In genomic region chr13:100673376-100673830, GRCh38 we compare ENCODE assay signal across 8 cellular contexts. TPM values are rescaled to one million over a fixed set of nuclear protein-coding genes. Genes with fewer than 3 reads are reported as not detected.
DNase-seq lines count a peak whose midpoint lies in the region; FAIRE-seq and TF ChIP-seq lines count a peak whose summit lies in the region.

No MANE protein-coding gene starts in this region.

- H3K27ac ChIP-seq in OCI-LY7 (ENCODE audit: low read depth, low read length, poor library complexity, severe bottlenecking): no peak overlapping the region

- POLR2A ChIA-PET in OCI-LY7 (lab: Charles Lee): no interaction called here

- BruUV-seq in OCI-LY7 (replicated peaks; lab: Mats Ljungman, UMichigan): no TSS peak

- FAIRE-seq in GM12891 (lab: Jason Lieb, UNC): peak; percentile 13

- H3K9me2 ChIP-seq in OCI-LY7 (ENCODE audit: insufficient read depth, low read length): no peaks in the 10 kb centered on the region

- H2AFZ ChIP-seq in OCI-LY7 (ENCODE audit: low read length): no peak overlapping the region

- no peaks in the 10 kb centered on the region for H3K4me1 ChIP-seq in OCI-LY7 (ENCODE audit: insufficient read depth, low read length, poor library complexity, severe bottlenecking)

- peak overlapping the region; percentile 91 for H3K27ac Mint-ChIP-seq in endothelial cell (ENCODE audit: unreplicated experiment)
- peak overlapping the region; percentile 87 for H3K27ac Mint-ChIP-seq in neural crest cell (ENCODE audit: unreplicated experiment)

- no peaks in the 10 kb centered on the region for H3K36me3 ChIP-seq in OCI-LY7 (ENCODE audit: insufficient read depth, low read length)

- DNase-seq in GM12891 (ENCODE audit: insufficient read length, low spot score) (no peak), OCI-LY7 (ENCODE audit: low spot score) (no peak), endothelial cell (ENCODE audit: low spot score) (peak; percentile 31), neural crest cell (ENCODE audit: low read depth, low spot score) (peak; percentile 11), superior temporal gyrus (ENCODE audit: extremely low spot score) (no peak), NCI-H2107 (lab: John Stamatoyannopoulos, UW) (no peak), GM10266 (ENCODE audit: extremely low spot score) (no peak), DMS79 treated with DMSO at 0.1 percent for 48 hours (lab: John Stamatoyannopoulos, UW) (no peak)

- no peak for TF ChIP-seq CTCF in OCI-LY7 (conservative IDR thresholded peaks at IDR 0.05; ENCODE audit: low read length)
- TF ChIP-seq CTCF in endothelial cell (IDR thresholded peaks at IDR 0.05; ENCODE audit: unreplicated experiment): no peak
- no peak for TF ChIP-seq CTCF in neural crest cell (conservative IDR thresholded peaks at IDR 0.05)
- TF ChIP-seq CTCF in GM10266 (IDR thresholded peaks at IDR 0.05; ENCODE audit: control insufficient read depth, insufficient read depth, low read depth, missing control alignments): no peak

- no peaks in the 10 kb centered on the region for H3K79me2 ChIP-seq in OCI-LY7 (ENCODE audit: insufficient read depth, low read depth, low read length)

- peaks cover 25% of the 10 kb centered on the region for H3K36me3 Mint-ChIP-seq in endothelial cell (ENCODE audit: low read depth, unreplicated experiment)
- no peaks in the 10 kb centered on the region for H3K36me3 Mint-ChIP-seq in neural crest cell (ENCODE audit: low read depth)

- intact Hi-C loops in OCI-LY7 (cut with micrococcal nuclease; ENCODE audit: unreplicated experiment): loop anchor here (10.0 kb wide), 1 partner anchor 1069 kb away; the partner anchor contains the start of gene CLYBL

- CTCF ChIA-PET in OCI-LY7 (lab: Charles Lee; ENCODE audit: unreplicated experiment): no interaction called here

- peak overlapping the region; percentile 93 for H3K4me2 ChIP-seq in OCI-LY7 (ENCODE audit: low read length)

- H3K9me3 Mint-ChIP-seq in endothelial cell (ENCODE audit: unreplicated experiment) (no peaks in the 10 kb centered on the region), neural crest cell (no peaks in the 10 kb centered on the region)

- peaks cover 38% of the 10 kb centered on the region for H3K4me1 Mint-ChIP-seq in endothelial cell (ENCODE audit: unreplicated experiment)
- H3K4me1 Mint-ChIP-seq in neural crest cell: peaks cover 36% of the 10 kb centered on the region

- TF ChIP-seq POLR2A in GM12891 (IDR thresholded peaks at IDR 0.05; ENCODE audit: low read depth, low read length): no peak

- no peaks in the 10 kb centered on the region for H4K20me1 ChIP-seq in OCI-LY7 (ENCODE audit: insufficient read depth, low read length)

- H3K4me3 ChIP-seq in OCI-LY7 (ENCODE audit: low read depth, low read length, poor library complexity, severe bottlenecking): peak overlapping the region; percentile 67

- H3K9me3 ChIP-seq in OCI-LY7 (ENCODE audit: low read length): no peaks in the 10 kb centered on the region

- H3K4me3 Mint-ChIP-seq in endothelial cell (ENCODE audit: unreplicated experiment) (peak overlapping the region; percentile 99), neural crest cell (peak overlapping the region; percentile 94)

- H3K27me3 Mint-ChIP-seq in endothelial cell (ENCODE audit: unreplicated experiment) (peaks cover 24% of the 10 kb centered on the region), neural crest cell (ENCODE audit: low read depth) (peaks cover 13% of the 10 kb centered on the region)

TF ChIP-seq in GM12891, 5 proteins besides CTCF, POLR2A, EP300 and RAD21:
- TF ChIP-seq POLR2AphosphoS5 (IDR thresholded peaks at IDR 0.05; ENCODE audit: low read depth, low read length): no peak
- no peak for TF ChIP-seq PAX5 (IDR thresholded peaks at IDR 0.05; ENCODE audit: insufficient read depth, low read length, severe bottlenecking)
- no peak for TF ChIP-seq TAF1 (IDR thresholded peaks at IDR 0.05; ENCODE audit: low read depth, low read length)
- no peak for TF ChIP-seq SPI1 (IDR thresholded peaks at IDR 0.05; ENCODE audit: low read depth, low read length)
- TF ChIP-seq POU2F2 (IDR thresholded peaks at IDR 0.05; ENCODE audit: low read depth, low read length): no peak

RNA-seq across cellular contexts. Expression of gene TMTC4, which starts 1.2 kb away (rescaled TPM):
- polyA plus RNA-seq in GM12891 (2012; ENCODE audit: low read depth, missing spikeins): 4.3 TPM
- 19.8 and 24.9 TPM in 2 replicates for total RNA-seq in OCI-LY7 (2014; rRNA removed; shearing (Covaris generic))
- total RNA-seq in OCI-LY7 (2022) (15.7 and 19.4 TPM in 2 replicates), endothelial cell (ENCODE audit: unreplicated experiment) (40.1 TPM), neural crest cell (51.7 and 57.1 TPM in 2 replicates)

Comparison
In these comparisons a context has a peak if more than half of its experiments do, and no peak if none do; other contexts are left out.
1. DNase-seq: peak in endothelial cell (single experiment) and neural crest cell (single experiment); none in GM12891 (single experiment), OCI-LY7 (single experiment), superior temporal gyrus (single experiment), NCI-H2107 (single experiment), GM10266 (single experiment) and DMS79 treated with DMSO at 0.1 percent for 48 hours (single experiment).